ENCODE assay signal across 1 cellular context in the genomic region with DNA sequence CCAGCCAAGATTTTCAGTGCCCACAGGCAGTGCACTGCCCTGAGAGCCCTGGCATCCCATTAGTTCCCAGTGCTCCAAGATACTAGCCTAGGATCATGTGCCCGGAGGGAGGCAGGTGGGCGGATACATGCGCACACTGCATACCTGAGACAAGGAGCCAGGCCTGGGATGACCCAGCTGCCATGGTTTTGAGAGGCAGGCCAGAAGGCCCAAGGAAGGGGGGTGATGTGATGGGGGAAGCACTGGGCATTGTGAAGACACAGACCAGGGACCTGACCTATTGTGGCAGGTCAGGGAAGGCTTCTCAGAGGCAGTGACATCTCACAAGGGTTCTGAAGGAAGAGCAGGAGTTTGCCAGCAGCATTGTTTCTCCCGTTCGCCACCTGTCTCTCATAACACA.
TF ChIP-seq lines count a peak whose summit lies in the region.

No MANE protein-coding gene starts in this region.

TF ChIP-seq in HepG2, 621 proteins besides CTCF, POLR2A, EP300 and RAD21:
- TF ChIP-seq AKAP8 (CRISPR knock-in tag; IDR thresholded peaks at IDR 0.05) (no peak), HMG20B (CRISPR knock-in tag; conservative IDR thresholded peaks at IDR 0.05) (no peak), GLI4 (CRISPR knock-in tag; IDR thresholded peaks at IDR 0.05; ENCODE audit: borderline replicate concordance) (no peak), SETDB1 (CRISPR knock-in tag; IDR thresholded peaks at IDR 0.05; ENCODE audit: borderline replicate concordance) (no peak), HNRNPL (IDR thresholded peaks at IDR 0.05; ENCODE audit: low read depth, low read length) (0 out of 2 replicates have a peak, but pooled peaks have one; percentile 21), JUN (CRISPR knock-in tag; IDR thresholded peaks at IDR 0.05) (no peak), ZNF337 (CRISPR knock-in tag; IDR thresholded peaks at IDR 0.05; ENCODE audit: borderline replicate concordance, low read depth) (no peak), SAP130 (CRISPR knock-in tag; IDR thresholded peaks at IDR 0.05; ENCODE audit: low read depth) (no peak), ZNF253 (CRISPR knock-in tag; IDR thresholded peaks at IDR 0.05; ENCODE audit: borderline replicate concordance) (no peak), NCOA2 (CRISPR knock-in tag; IDR thresholded peaks at IDR 0.05) (no peak), MAFG (CRISPR knock-in tag; IDR thresholded peaks at IDR 0.05) (no peak), ZNF598 (CRISPR knock-in tag; IDR thresholded peaks at IDR 0.05; ENCODE audit: borderline replicate concordance) (no peak), ZNF451 (CRISPR knock-in tag; IDR thresholded peaks at IDR 0.05) (0 out of 2 replicates have a peak, but pooled peaks have one; percentile 44), FOXM1 (CRISPR knock-in tag; IDR thresholded peaks at IDR 0.05) (no peak), CEBPB (IDR thresholded peaks at IDR 0.05; ENCODE audit: borderline replicate concordance, low read depth, low read length) (no peak), GLMP (CRISPR knock-in tag; IDR thresholded peaks at IDR 0.05; ENCODE audit: borderline replicate concordance) (no peak)
- TF ChIP-seq, protein P1, sequence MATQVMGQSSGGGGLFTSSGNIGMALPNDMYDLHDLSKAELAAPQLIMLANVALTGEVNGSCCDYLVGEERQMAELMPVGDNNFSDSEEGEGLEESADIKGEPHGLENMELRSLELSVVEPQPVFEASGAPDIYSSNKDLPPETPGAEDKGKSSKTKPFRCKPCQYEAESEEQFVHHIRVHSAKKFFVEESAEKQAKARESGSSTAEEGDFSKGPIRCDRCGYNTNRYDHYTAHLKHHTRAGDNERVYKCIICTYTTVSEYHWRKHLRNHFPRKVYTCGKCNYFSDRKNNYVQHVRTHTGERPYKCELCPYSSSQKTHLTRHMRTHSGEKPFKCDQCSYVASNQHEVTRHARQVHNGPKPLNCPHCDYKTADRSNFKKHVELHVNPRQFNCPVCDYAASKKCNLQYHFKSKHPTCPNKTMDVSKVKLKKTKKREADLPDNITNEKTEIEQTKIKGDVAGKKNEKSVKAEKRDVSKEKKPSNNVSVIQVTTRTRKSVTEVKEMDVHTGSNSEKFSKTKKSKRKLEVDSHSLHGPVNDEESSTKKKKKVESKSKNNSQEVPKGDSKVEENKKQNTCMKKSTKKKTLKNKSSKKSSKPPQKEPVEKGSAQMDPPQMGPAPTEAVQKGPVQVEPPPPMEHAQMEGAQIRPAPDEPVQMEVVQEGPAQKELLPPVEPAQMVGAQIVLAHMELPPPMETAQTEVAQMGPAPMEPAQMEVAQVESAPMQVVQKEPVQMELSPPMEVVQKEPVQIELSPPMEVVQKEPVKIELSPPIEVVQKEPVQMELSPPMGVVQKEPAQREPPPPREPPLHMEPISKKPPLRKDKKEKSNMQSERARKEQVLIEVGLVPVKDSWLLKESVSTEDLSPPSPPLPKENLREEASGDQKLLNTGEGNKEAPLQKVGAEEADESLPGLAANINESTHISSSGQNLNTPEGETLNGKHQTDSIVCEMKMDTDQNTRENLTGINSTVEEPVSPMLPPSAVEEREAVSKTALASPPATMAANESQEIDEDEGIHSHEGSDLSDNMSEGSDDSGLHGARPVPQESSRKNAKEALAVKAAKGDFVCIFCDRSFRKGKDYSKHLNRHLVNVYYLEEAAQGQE (IDR thresholded peaks at IDR 0.05; ENCODE audit: borderline replicate concordance in 1 of 2, low read depth in 1 of 2, low read length in 2 of 2), result no peak
